1 cellular context compared by ENCODE assay signal in genomic region chr2:8094571-8094970, GRCh38.
TF ChIP-seq lines count a peak whose summit lies in the region.

No MANE protein-coding gene starts in this region.

TF ChIP-seq in GM23338, 12 proteins besides CTCF, POLR2A, EP300 and RAD21 (continued from another document):
- TF ChIP-seq ZNF462 (CRISPR knock-in tag; IDR thresholded peaks at IDR 0.05), result no peak
- TF ChIP-seq EZH2 (IDR thresholded peaks at IDR 0.05; ENCODE audit: low read depth, unreplicated experiment), result no peak
- TF ChIP-seq NANOG (IDR thresholded peaks at IDR 0.05; ENCODE audit: borderline replicate concordance), result no peak
- no peak for TF ChIP-seq ETS1 (IDR thresholded peaks at IDR 0.05)
- no peak for TF ChIP-seq REST (IDR thresholded peaks at IDR 0.05; ENCODE audit: unreplicated experiment)
